16 cellular contexts compared by ENCODE assay signal in the genomic region with DNA sequence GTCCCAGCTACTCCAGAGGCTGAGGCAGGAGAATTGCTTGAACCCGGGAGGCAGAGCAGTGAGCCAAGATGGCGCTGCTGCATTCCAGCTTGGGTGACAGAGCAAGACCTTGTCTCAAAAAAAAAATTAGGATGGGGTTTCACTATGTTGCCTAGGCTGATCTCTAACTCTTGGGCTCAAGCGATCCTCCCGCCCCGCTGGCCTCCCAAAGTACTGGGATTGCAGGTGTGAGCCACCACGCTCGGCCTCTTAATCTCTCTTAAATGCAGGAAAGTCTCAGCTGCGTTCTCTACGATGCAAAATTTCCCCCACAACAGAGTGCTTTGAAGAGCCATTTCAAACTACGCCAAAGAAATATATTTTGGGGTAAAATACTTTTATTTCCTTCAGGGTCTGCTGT.
"Had no signal": no experiment of that assay in that cellular context is flagged by ENCODE, and none has a peak within 500 bp of the region (broad histone marks: within the 10 kb centered on the region; RNA-seq: fewer than 3 reads in every experiment).

No MANE protein-coding gene starts in this region.

- H3K4me3 ChIP-seq: colonic mucosa, sigmoid colon, skin epidermis, testis, tibial nerve had no signal

- H3K36me3 Mint-ChIP-seq: naive B cell; stimulated activated naive B cell treated with anti-CD40 and anti-IgM and Interleukin-4, amounts not matched to agents 10 μg/mL and 1 μg/mL and 100 μg/mL, for 72 hours had no signal

- H3K27ac Mint-ChIP-seq: naive B cell; stimulated activated naive B cell treated with anti-CD40 and anti-IgM and Interleukin-4, amounts not matched to agents 10 μg/mL and 1 μg/mL and 100 μg/mL, for 72 hours; stimulated activated naive CD8-positive, alpha-beta T cell treated with anti-CD3 and anti-CD28 coated beads, Interleukin-15, amount 100 ng/mL, for 72 hours had no signal

- H3K4me1 ChIP-seq: sigmoid colon, tibial nerve had no signal

- H3K9me3 ChIP-seq: colonic mucosa, sigmoid colon, testis, tibial nerve had no signal

- DNase-seq: dermis blood vessel endothelial cell; foreskin melanocyte; hippocampal formation; left ventricle myocardium superior; mesendoderm; naive B cell; occipital lobe; sigmoid colon; stimulated activated CD4-positive, alpha-beta T cell treated with anti-CD3 and anti-CD28 coated beads, Interleukin-2, amount 100 ng/mL, for 24 hours; stimulated activated CD4-positive, alpha-beta T cell treated with anti-CD3 and anti-CD28 coated beads, Interleukin-4, amount 100 ng/mL, for 4 hours; stimulated activated naive B cell treated with anti-CD40 and anti-IgM and Interleukin-4, amounts not matched to agents 10 μg/mL and 1 μg/mL and 100 μg/mL, for 72 hours; stimulated activated naive CD8-positive, alpha-beta T cell treated with anti-CD3 and anti-CD28 coated beads, Interleukin-15, amount 100 ng/mL, for 72 hours; testis had no signal

- H3K27me3 ChIP-seq: colonic mucosa, sigmoid colon, testis, tibial nerve had no signal

- H3K27ac ChIP-seq: skin epidermis had no signal

- H3K4me3 Mint-ChIP-seq: naive B cell; stimulated activated naive B cell treated with anti-CD40 and anti-IgM and Interleukin-4, amounts not matched to agents 10 μg/mL and 1 μg/mL and 100 μg/mL, for 72 hours; stimulated activated naive CD8-positive, alpha-beta T cell treated with anti-CD3 and anti-CD28 coated beads, Interleukin-15, amount 100 ng/mL, for 72 hours had no signal

- H3K36me3 ChIP-seq: colonic mucosa, sigmoid colon, tibial nerve had no signal

- H3K27me3 Mint-ChIP-seq: stimulated activated naive CD8-positive, alpha-beta T cell treated with anti-CD3 and anti-CD28 coated beads, Interleukin-15, amount 100 ng/mL, for 72 hours had no signal

- ATAC-seq: stimulated activated naive B cell treated with anti-CD40 and anti-IgM and Interleukin-4, amounts not matched to agents 10 μg/mL and 1 μg/mL and 100 μg/mL, for 72 hours; stimulated activated naive CD8-positive, alpha-beta T cell treated with anti-CD3 and anti-CD28 coated beads, Interleukin-15, amount 100 ng/mL, for 72 hours had no signal

- H3K9me3 Mint-ChIP-seq: stimulated activated naive B cell treated with anti-CD40 and anti-IgM and Interleukin-4, amounts not matched to agents 10 μg/mL and 1 μg/mL and 100 μg/mL, for 72 hours; stimulated activated naive CD8-positive, alpha-beta T cell treated with anti-CD3 and anti-CD28 coated beads, Interleukin-15, amount 100 ng/mL, for 72 hours had no signal

- H3K4me1 Mint-ChIP-seq: naive B cell; stimulated activated naive B cell treated with anti-CD40 and anti-IgM and Interleukin-4, amounts not matched to agents 10 μg/mL and 1 μg/mL and 100 μg/mL, for 72 hours; stimulated activated naive CD8-positive, alpha-beta T cell treated with anti-CD3 and anti-CD28 coated beads, Interleukin-15, amount 100 ng/mL, for 72 hours had no signal
